Comparison of ENCODE assay signal across 8 cellular contexts in genomic region chr1:61056674-61057439, GRCh38. TPM values are rescaled to one million over a fixed set of nuclear protein-coding genes. Genes with fewer than 3 reads are reported as not detected.
A peak's percentile ranks its signal among the peaks of the same experiment; 100 is the strongest.
DNase-seq lines count a peak whose midpoint lies in the region; TF ChIP-seq lines count a peak whose summit lies in the region.

No MANE protein-coding gene starts in this region.

- H3K9me3 ChIP-seq in iPS DF 6.9 (ENCODE audit: control insufficient read depth, insufficient read depth, low read length) = no peaks in the 10 kb centered on the region

- H3K27me3 ChIP-seq in brain microvascular endothelial cell (replicated peaks) = no peaks in the 10 kb centered on the region
- H3K27me3 ChIP-seq in iPS DF 6.9 (ENCODE audit: control insufficient read depth, insufficient read depth, low read length) = peaks cover 51% of the 10 kb centered on the region

- peak overlapping the region; percentile 44 for H3K27ac Mint-ChIP-seq in HFFc6

- WGBS in iPS DF 6.9 (ENCODE audit: insufficient coverage, insufficient read length) = no CpG with 5 or more reads among the region's 49 CpGs

- H3K4me3 ChIP-seq in AG10803 (ENCODE audit: low read length) (peak overlapping the region; percentile 63), brain microvascular endothelial cell (ENCODE audit: low read depth, low read length) (peak overlapping the region; percentile 74), iPS DF 6.9 (ENCODE audit: low read length) (peak overlapping the region; percentile 46; the same call in 1 of the 2 replicates)

- H3K36me3 ChIP-seq in brain microvascular endothelial cell (replicated peaks) = no peaks in the 10 kb centered on the region
- H3K36me3 ChIP-seq in iPS DF 6.9 (ENCODE audit: control insufficient read depth, insufficient read depth, low read length) = no peaks in the 10 kb centered on the region

- no peaks in the 10 kb centered on the region for H3K9me3 Mint-ChIP-seq in HFFc6

- DNase-seq in AG10803 (ENCODE audit: low read depth) = peak; percentile 28
- DNase-seq in HFFc6 = peak; percentile 15
- peak; percentile 48 to 72 for DNase-seq in SHP77 (lab: John Stamatoyannopoulos, UW)
- peak; percentile 45 for DNase-seq in brain microvascular endothelial cell
- no peak for DNase-seq in iPS DF 6.9 (ENCODE audit: low read depth, low spot score)
- DNase-seq in retina = peak; percentile 89
- DNase-seq in 8988T = no peak
- DNase-seq in epidermal melanocyte (ENCODE audit: insufficient read length, low spot score) = no peak

- H3K4me1 ChIP-seq in iPS DF 6.9 (ENCODE audit: control insufficient read depth, insufficient read depth, low read length) = peaks cover 3% of the 10 kb centered on the region; the same call in 1 of the 2 replicates

- H3K27ac ChIP-seq in brain microvascular endothelial cell (no peak overlapping the region), iPS DF 6.9 (ENCODE audit: low read length) (no peak overlapping the region)

- peaks cover 6% of the 10 kb centered on the region for H3K27me3 Mint-ChIP-seq in HFFc6 (ENCODE audit: insufficient read depth)

- peaks cover 30% of the 10 kb centered on the region for H3K4me1 Mint-ChIP-seq in HFFc6 (ENCODE audit: low read depth)

- TF ChIP-seq CTCF in AG10803 (conservative IDR thresholded peaks at IDR 0.05; ENCODE audit: low read length) = no peak
- no peak for TF ChIP-seq CTCF in HFFc6 (IDR thresholded peaks at IDR 0.05)
- TF ChIP-seq CTCF in brain microvascular endothelial cell (IDR thresholded peaks at IDR 0.05; ENCODE audit: low read depth, low read length, missing control alignments) = no peak

- in situ Hi-C loops in brain microvascular endothelial cell (cut with HindIII; ENCODE audit: low pct_ligation_motif_present, low sequenced_read_pairs) = no loop called here

- H3K4me3 Mint-ChIP-seq in HFFc6 = peak overlapping the region; percentile 96

- no peaks in the 10 kb centered on the region for H3K36me3 Mint-ChIP-seq in HFFc6 (ENCODE audit: low read depth)

RNA-seq across cellular contexts. Expression of gene NFIA, which starts 25.5 kb away (rescaled TPM):
- 10 to 100 TPM in 4 of 6 experiments, 1 to 10 TPM in 2; 8.5 to 11.3 (median 10.4) TPM for total RNA-seq in HFFc6 (2021; fragmentation: NEBNext Ultra II Directional; extraction: Animal tissue kit (Norgen Biotek cat#: 25700))

Comparison
In these comparisons a context has a peak if more than half of its experiments do, and no peak if none do; other contexts are left out.
1. DNase-seq: peak in AG10803 (single experiment), HFFc6 (single experiment), SHP77 (2 of 2), brain microvascular endothelial cell (single experiment) and retina (single experiment); none in iPS DF 6.9 (single experiment), 8988T (single experiment) and epidermal melanocyte (single experiment).
2. Peak in every context shown above with its lines, with median percentiles within 50 percentile points of each other: H3K4me3 ChIP-seq.